ENCODE assay signal across 24 cellular contexts in the genomic region with DNA sequence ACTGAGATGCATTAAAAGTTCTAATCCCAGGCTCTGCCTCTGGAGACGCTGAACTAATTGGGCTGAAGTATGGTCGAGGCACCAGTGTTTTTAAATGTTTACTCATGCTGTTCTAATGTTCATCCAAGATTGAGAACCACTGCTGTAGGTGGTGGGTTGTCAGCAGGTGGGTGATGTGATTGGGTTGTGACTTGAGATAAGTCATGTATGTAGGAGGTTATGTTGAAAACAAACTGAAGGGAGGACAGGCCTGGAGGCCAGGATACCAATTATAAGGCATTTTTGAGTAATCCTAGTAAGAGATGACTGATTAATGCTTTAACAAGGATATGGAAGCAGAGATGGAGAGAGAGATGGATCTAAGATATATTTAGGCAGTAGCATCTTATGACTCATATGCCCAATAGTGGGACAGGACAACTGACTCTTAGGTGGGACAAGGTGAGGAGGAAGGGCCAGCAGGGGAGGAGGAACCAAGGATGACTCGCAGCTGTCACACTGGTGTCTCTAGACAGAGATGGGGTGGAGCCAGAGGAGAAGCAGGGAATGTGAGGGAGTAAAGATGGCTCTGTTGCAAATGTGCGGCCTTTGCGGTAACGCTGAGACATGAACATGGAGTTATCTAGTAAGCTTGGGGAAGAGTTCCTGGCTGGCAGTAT. TPM values are rescaled to one million over a fixed set of nuclear protein-coding genes. Genes with fewer than 3 reads are reported as not detected.
DNase-seq lines count a peak whose midpoint lies in the region; ATAC-seq, FAIRE-seq and TF ChIP-seq lines count a peak whose summit lies in the region.
"Had no signal": no experiment of that assay in that cellular context is flagged by ENCODE, and none has a peak within 500 bp of the region (broad histone marks: within the 10 kb centered on the region; RNA-seq: fewer than 3 reads in every experiment).

No MANE protein-coding gene starts in this region.

- no peak for TF ChIP-seq RAD21 in HepG2 (CRISPR knock-in tag; IDR thresholded peaks at IDR 0.05)

- no peaks in the 10 kb centered on the region for H3K27me3 ChIP-seq in HepG2 (ENCODE audit: control insufficient read depth in 1 of 2, insufficient read depth in 2 of 2, low read length in 2 of 2)
- H3K27me3 ChIP-seq in right lobe of liver = no peaks in the 10 kb centered on the region
- H3K27me3 ChIP-seq: Peyer's patch had no signal

- no peaks in the 10 kb centered on the region for H3K9me3 Mint-ChIP-seq in central memory CD8-positive, alpha-beta T cell
- no peaks in the 10 kb centered on the region for H3K9me3 Mint-ChIP-seq in stimulated activated effector memory CD8-positive, alpha-beta T cell treated with anti-CD3 and anti-CD28 coated beads, Interleukin-12 subunit alpha, Interleukin-12 subunit beta, amount 100 ng/mL, for 72 hours
- no peaks in the 10 kb centered on the region for H3K9me3 Mint-ChIP-seq in stimulated activated naive B cell treated with anti-CD40 and anti-IgM and Interleukin-4, amounts not matched to agents 10 μg/mL and 1 μg/mL and 100 μg/mL, for 72 hours
- H3K9me3 Mint-ChIP-seq: GM23338 had no signal

- H3K27ac Mint-ChIP-seq in central memory CD8-positive, alpha-beta T cell (ENCODE audit: low read depth) = peak overlapping the region; percentile 5
- H3K27ac Mint-ChIP-seq in stimulated activated effector memory CD8-positive, alpha-beta T cell treated with anti-CD3 and anti-CD28 coated beads, Interleukin-12 subunit alpha, Interleukin-12 subunit beta, amount 100 ng/mL, for 72 hours = peak overlapping the region; percentile 15
- no peak overlapping the region for H3K27ac Mint-ChIP-seq in stimulated activated naive B cell treated with anti-CD40 and anti-IgM and Interleukin-4, amounts not matched to agents 10 μg/mL and 1 μg/mL and 100 μg/mL, for 72 hours
- H3K27ac Mint-ChIP-seq: GM23338 had no signal

- peak overlapping the region; percentile 18; the same call in 1 of the 2 replicates for H3K4me2 ChIP-seq in HepG2 (ENCODE audit: low read depth, low read length)
- H3K4me2 ChIP-seq: GM23338 had no signal

- H3K4me1 ChIP-seq in HepG2 (ENCODE audit: insufficient read depth, low read length) (peaks cover 53% of the 10 kb centered on the region), right lobe of liver (peaks cover 0 to 18% (median 2%) of the 10 kb centered on the region in 4 donors)
- H3K4me1 ChIP-seq: Peyer's patch had no signal

- no peak for ATAC-seq in HepG2
- ATAC-seq in right lobe of liver = no peak
- ATAC-seq in central memory CD8-positive, alpha-beta T cell (replicated peaks; ENCODE audit: extremely low read depth, poor library complexity, severe bottlenecking) = no peak
- peak; percentile 59 for ATAC-seq in stimulated activated effector memory CD8-positive, alpha-beta T cell treated with anti-CD3 and anti-CD28 coated beads, Interleukin-12 subunit alpha, Interleukin-12 subunit beta, amount 100 ng/mL, for 72 hours
- ATAC-seq in stimulated activated naive B cell treated with anti-CD40 and anti-IgM and Interleukin-4, amounts not matched to agents 10 μg/mL and 1 μg/mL and 100 μg/mL, for 72 hours (replicated peaks) = no peak
- ATAC-seq: GM23338 had no signal

- CTCF ChIA-PET in HepG2 (lab: Yijun Ruan, JAX; ENCODE audit: low intra/inter-chr PET ratio, low total read pairs) = no interaction called here

- H3K27ac ChIP-seq in HepG2 (ENCODE audit: extremely low read length, insufficient read depth, low read length) (peak overlapping the region; percentile 91), right lobe of liver (no peak overlapping the region)
- H3K27ac ChIP-seq: Peyer's patch, SK-N-MC had no signal

- H3K36me3 Mint-ChIP-seq in central memory CD8-positive, alpha-beta T cell (ENCODE audit: insufficient read depth) = peaks cover 34% of the 10 kb centered on the region
- H3K36me3 Mint-ChIP-seq in stimulated activated effector memory CD8-positive, alpha-beta T cell treated with anti-CD3 and anti-CD28 coated beads, Interleukin-12 subunit alpha, Interleukin-12 subunit beta, amount 100 ng/mL, for 72 hours = peaks cover 81% of the 10 kb centered on the region
- peaks cover 23 to 43% of the 10 kb centered on the region in 2 donors for H3K36me3 Mint-ChIP-seq in stimulated activated naive B cell treated with anti-CD40 and anti-IgM and Interleukin-4, amounts not matched to agents 10 μg/mL and 1 μg/mL and 100 μg/mL, for 72 hours

- peak overlapping the region; percentile 60; the same call in 1 of the 2 replicates for H3K9ac ChIP-seq in HepG2 (ENCODE audit: insufficient read depth, low read depth, low read length)

- H4K20me1 ChIP-seq in HepG2 (ENCODE audit: insufficient read depth, low read length) = no peaks in the 10 kb centered on the region

- 90% methylated on average over 6 of the region's 6 CpGs for WGBS in HepG2 (ENCODE audit: low lambda C conversion rate)
- 95% methylated on average over 6 of the region's 6 CpGs for WGBS in right lobe of liver (ENCODE audit: insufficient coverage, low coverage, low lambda C conversion rate, missing lambda C conversion rate)

- H3K4me3 Mint-ChIP-seq in central memory CD8-positive, alpha-beta T cell = no peak overlapping the region
- no peak overlapping the region for H3K4me3 Mint-ChIP-seq in stimulated activated effector memory CD8-positive, alpha-beta T cell treated with anti-CD3 and anti-CD28 coated beads, Interleukin-12 subunit alpha, Interleukin-12 subunit beta, amount 100 ng/mL, for 72 hours
- no peak overlapping the region for H3K4me3 Mint-ChIP-seq in stimulated activated naive B cell treated with anti-CD40 and anti-IgM and Interleukin-4, amounts not matched to agents 10 μg/mL and 1 μg/mL and 100 μg/mL, for 72 hours
- H3K4me3 Mint-ChIP-seq: GM23338 had no signal

- no peak for DNase-seq in HepG2 (ENCODE audit: low spot score)
- DNase-seq in right lobe of liver = no peak
- DNase-seq in HTR-8/SVneo (ENCODE audit: insufficient read length, low spot score) = no peak
- DNase-seq in central memory CD8-positive, alpha-beta T cell (ENCODE audit: low spot score in 2 of 2) = no peak
- DNase-seq in stimulated activated effector memory CD8-positive, alpha-beta T cell treated with anti-CD3 and anti-CD28 coated beads, Interleukin-12 subunit alpha, Interleukin-12 subunit beta, amount 100 ng/mL, for 72 hours (ENCODE audit: low spot score in 2 of 2) = no peak
- DNase-seq in RPMI8226 = no peak
- DNase-seq in stimulated activated naive B cell treated with anti-CD40 and anti-IgM and Interleukin-4, amounts not matched to agents 10 μg/mL and 1 μg/mL and 100 μg/mL, for 72 hours = no peak
- DNase-seq in NCI-H82 treated with DMSO at 0.1 percent for 48 hours (lab: John Stamatoyannopoulos, UW; ENCODE audit: unreplicated experiment) = no peak
- DNase-seq: ACHN, C1 segment of cervical spinal cord, DMS79 treated with DMSO at 0.1 percent for 48 hours, HCEC 1CT, Karpas-422, MM.1S, NCI-H1092 treated with DMSO at 0.1 percent for 48 hours, NCI-H146, NCI-H2029 treated with DMSO at 0.1 percent for 48 hours, NCI-H2171, NCI-H446, NCI-H526 treated with DMSO at 0.1 percent for 48 hours, Peyer's patch, SHP77 had no signal

- BruUV-seq in HepG2 (replicated peaks; lab: Mats Ljungman, UMichigan) = no TSS peak

- H3K4me3 ChIP-seq in HepG2 (replicated peaks in 1 of 3; ENCODE audit: insufficient read depth in 1 of 3, low read depth in 2 of 3, low read length in 3 of 3) (no peak overlapping the region), right lobe of liver (no peak overlapping the region)
- H3K4me3 ChIP-seq: GM23338, Peyer's patch, SK-N-MC had no signal

- FAIRE-seq in HepG2 (lab: Jason Lieb, UNC) = no peak
- FAIRE-seq in HTR-8/SVneo (lab: Jason Lieb, UNC) = peak; percentile 52

- no peak for TF ChIP-seq POLR2A in HepG2 (IDR thresholded peaks at IDR 0.05; ENCODE audit: insufficient read depth in 1 of 2, low read depth in 2 of 2, low read length in 2 of 2)
- TF ChIP-seq POLR2A in right lobe of liver (IDR thresholded peaks at IDR 0.05) = no peak

- H3K4me1 Mint-ChIP-seq in central memory CD8-positive, alpha-beta T cell = no peaks in the 10 kb centered on the region
- peaks cover 7% of the 10 kb centered on the region for H3K4me1 Mint-ChIP-seq in stimulated activated effector memory CD8-positive, alpha-beta T cell treated with anti-CD3 and anti-CD28 coated beads, Interleukin-12 subunit alpha, Interleukin-12 subunit beta, amount 100 ng/mL, for 72 hours
- H3K4me1 Mint-ChIP-seq in stimulated activated naive B cell treated with anti-CD40 and anti-IgM and Interleukin-4, amounts not matched to agents 10 μg/mL and 1 μg/mL and 100 μg/mL, for 72 hours = no peaks in the 10 kb centered on the region

- no peak for TF ChIP-seq CTCF in HepG2 (CRISPR knock-in tag; IDR thresholded peaks at IDR 0.05)
- TF ChIP-seq CTCF in right lobe of liver (IDR thresholded peaks at IDR 0.05) = no peak

- peaks cover 24 to 51% of the 10 kb centered on the region in 2 experiments for H3K36me3 ChIP-seq in HepG2 (replicated peaks in 1 of 2; ENCODE audit: control insufficient read depth in 1 of 2, insufficient read depth in 2 of 2, low read length in 2 of 2)
- H3K36me3 ChIP-seq in right lobe of liver = peaks cover 0 to 59% (median 16%) of the 10 kb centered on the region in 4 donors

- POLR2A ChIA-PET in HepG2 (lab: Yijun Ruan, JAX) = interaction anchor here (2.2 kb wide), 1 partner anchor 30 kb away, joined by 21 read pairs; the partner anchor contains the start of gene RAB4A

- intact Hi-C loops in HepG2 (cut with micrococcal nuclease; ENCODE audit: unreplicated experiment) (no loop called here), right lobe of liver (cut with DNase I) (no loop called here)

- no peaks in the 10 kb centered on the region for H3K27me3 Mint-ChIP-seq in central memory CD8-positive, alpha-beta T cell
- H3K27me3 Mint-ChIP-seq in stimulated activated naive B cell treated with anti-CD40 and anti-IgM and Interleukin-4, amounts not matched to agents 10 μg/mL and 1 μg/mL and 100 μg/mL, for 72 hours = no peaks in the 10 kb centered on the region

- in situ Hi-C loops in HepG2 (cut with HindIII; ENCODE audit: extremely low pct_ligation_motif_present, low pct_unique_long_range_greater_than_20kb) = no loop called here

- TF ChIP-seq EP300 in HepG2 (IDR thresholded peaks at IDR 0.05; ENCODE audit: low read depth in 2 of 2, low read length in 2 of 2) = no peak
- no peak for TF ChIP-seq EP300 in HepG2 (CRISPR knock-in tag; IDR thresholded peaks at IDR 0.05; ENCODE audit: borderline replicate concordance)

- no peaks in the 10 kb centered on the region for H3K79me2 ChIP-seq in HepG2 (ENCODE audit: insufficient read depth, low read length)

- H3K9me3 ChIP-seq in HepG2 (ENCODE audit: low read length) (no peaks in the 10 kb centered on the region), right lobe of liver (no peaks in the 10 kb centered on the region)
- H3K9me3 ChIP-seq: Peyer's patch had no signal

- H2AFZ ChIP-seq in HepG2 (ENCODE audit: low read length) = no peak overlapping the region
- H2AFZ ChIP-seq: GM23338 had no signal

RNA-seq across cellular contexts. Expression of gene RAB4A, which starts 29.3 kb away (rescaled TPM):
- total RNA-seq in HepG2 (2016; rRNA removed; fragmentation: Illumina TruSeq; extraction: Trizol) (76.6 and 80.1 TPM in 2 replicates), right lobe of liver (10 to 100 TPM; 23.3 to 66.4 (median 50.0) TPM)
- total RNA-seq in HepG2 (2016; cell fraction: cytosol; rRNA removed; fragmentation: Illumina TruSeq; extraction: Trizol; ENCODE audit: low read depth) = 135 and 139 TPM in 2 replicates
- total RNA-seq in HepG2 (2016; cell fraction: insoluble cytoplasmic fraction; rRNA removed; fragmentation: Illumina TruSeq; extraction: Trizol) = 71.2 and 81.9 TPM in 2 replicates
- 213 and 217 TPM in 2 replicates for total RNA-seq in HepG2 (2016; cell fraction: membrane; rRNA removed; fragmentation: Illumina TruSeq; extraction: Trizol)
- 41.7 and 48.3 TPM in 2 replicates for total RNA-seq in HepG2 (2016; cell fraction: nucleus; rRNA removed; fragmentation: Illumina TruSeq; extraction: Trizol)
- polyA plus RNA-seq in HepG2 (2011; rRNA removed) = 41.6 and 56.0 TPM in 2 replicates
- polyA plus RNA-seq in HepG2 (2011; cell fraction: cytosol; rRNA removed) = 53.2 and 57.4 TPM in 2 replicates
- polyA plus RNA-seq in HepG2 (2011; cell fraction: nucleus; rRNA removed) = 15.9 and 18.4 TPM in 2 replicates
- 71.3 and 87.6 TPM in 2 replicates for polyA plus RNA-seq in HepG2 (2012)
- polyA plus RNA-seq in HepG2 (2016; cell fraction: cytosol; fragmentation: Illumina TruSeq; extraction: Trizol; ENCODE audit: low read depth) = 296 and 305 TPM in 2 replicates
- polyA plus RNA-seq in HepG2 (2016; cell fraction: insoluble cytoplasmic fraction; fragmentation: Illumina TruSeq; extraction: Trizol; ENCODE audit: low read depth) = 113 and 114 TPM in 2 replicates
- 280 and 289 TPM in 2 replicates for polyA plus RNA-seq in HepG2 (2016; cell fraction: membrane; fragmentation: Illumina TruSeq; extraction: Trizol; ENCODE audit: low read depth)
- polyA plus RNA-seq in HepG2 (2016; cell fraction: nucleus; fragmentation: Illumina TruSeq; extraction: Trizol; ENCODE audit: insufficient read depth, low read depth) = 77.5 and 84.8 TPM in 2 replicates
- polyA minus RNA-seq in HepG2 (2011; rRNA and poly(A)+ RNA removed; ENCODE audit: low replicate concordance) = 3.1 and 9.3 TPM in 2 replicates
- 17.1 and 18.2 TPM in 2 replicates for polyA minus RNA-seq in HepG2 (2011; cell fraction: cytosol; rRNA and poly(A)+ RNA removed)
- 41.3 and 46.1 TPM in 2 replicates for polyA minus RNA-seq in HepG2 (2011; cell fraction: nucleus; rRNA and poly(A)+ RNA removed)

RNA-seq across cellular contexts. Expression of gene CCSAP, which starts 42.6 kb away (rescaled TPM):
- total RNA-seq in HepG2 (2016; rRNA removed; fragmentation: Illumina TruSeq; extraction: Trizol) = 9.0 and 10.0 TPM in 2 replicates
- total RNA-seq in HepG2 (2016; cell fraction: cytosol; rRNA removed; fragmentation: Illumina TruSeq; extraction: Trizol; ENCODE audit: low read depth) = 1.1 and 1.4 TPM in 2 replicates
- total RNA-seq in HepG2 (2016; cell fraction: insoluble cytoplasmic fraction; rRNA removed; fragmentation: Illumina TruSeq; extraction: Trizol) = 9.1 and 10.6 TPM in 2 replicates
- total RNA-seq in HepG2 (2016; cell fraction: membrane; rRNA removed; fragmentation: Illumina TruSeq; extraction: Trizol) = 5.1 and 6.2 TPM in 2 replicates
- total RNA-seq in HepG2 (2016; cell fraction: nucleus; rRNA removed; fragmentation: Illumina TruSeq; extraction: Trizol) = 8.2 and 9.2 TPM in 2 replicates
- polyA plus RNA-seq in HepG2 (2011; rRNA removed) = 3.1 and 3.7 TPM in 2 replicates
- polyA plus RNA-seq in HepG2 (2011; cell fraction: cytosol; rRNA removed) = 1.8 and 2.8 TPM in 2 replicates
- polyA plus RNA-seq in HepG2 (2011; cell fraction: nucleus; rRNA removed) = 4.2 TPM in 2 replicates
- 3.8 and 4.7 TPM in 2 replicates for polyA plus RNA-seq in HepG2 (2012)
- 0.62 and 0.77 TPM in 2 replicates for polyA plus RNA-seq in HepG2 (2016; cell fraction: cytosol; fragmentation: Illumina TruSeq; extraction: Trizol; ENCODE audit: low read depth)
- polyA plus RNA-seq in HepG2 (2016; cell fraction: insoluble cytoplasmic fraction; fragmentation: Illumina TruSeq; extraction: Trizol; ENCODE audit: low read depth) = 8.6 TPM in 2 replicates
- 2.5 TPM in 2 replicates for polyA plus RNA-seq in HepG2 (2016; cell fraction: membrane; fragmentation: Illumina TruSeq; extraction: Trizol; ENCODE audit: low read depth)
- 11.2 and 11.4 TPM in 2 replicates for polyA plus RNA-seq in HepG2 (2016; cell fraction: nucleus; fragmentation: Illumina TruSeq; extraction: Trizol; ENCODE audit: insufficient read depth, low read depth)
- polyA minus RNA-seq in HepG2 (2011; rRNA and poly(A)+ RNA removed; ENCODE audit: low replicate concordance) = 3.9 and 4.7 TPM in 2 replicates
- 5.4 and 5.9 TPM in 2 replicates for polyA minus RNA-seq in HepG2 (2011; cell fraction: cytosol; rRNA and poly(A)+ RNA removed)
- polyA minus RNA-seq in HepG2 (2011; cell fraction: nucleus; rRNA and poly(A)+ RNA removed) = 8.7 and 9.3 TPM in 2 replicates
- 1 to 10 TPM; 1.4 to 3.2 (median 1.7) TPM for total RNA-seq in right lobe of liver
